In the genomic region with DNA sequence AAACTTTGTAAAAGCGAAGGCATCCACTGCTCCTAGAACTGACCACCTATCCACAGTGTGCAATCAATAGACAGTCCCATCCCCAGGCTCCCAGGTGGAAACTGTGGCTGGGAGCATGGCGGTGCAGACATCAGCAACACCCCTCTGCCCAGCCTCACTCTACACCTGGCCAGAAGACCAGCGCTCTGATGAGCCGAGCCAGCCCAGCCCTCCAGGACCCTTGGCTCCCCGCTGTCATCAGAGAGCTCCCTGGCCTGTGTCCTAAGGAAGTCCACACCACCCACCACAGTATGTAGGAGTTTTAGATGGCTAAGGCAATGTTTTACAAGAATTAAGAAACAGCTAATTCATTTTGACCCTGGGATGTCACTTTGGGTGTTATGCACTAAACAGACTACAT, we compare ENCODE assay signal across 23 cellular contexts.
"Had no signal": no experiment of that assay in that cellular context is flagged by ENCODE, and none has a peak within 500 bp of the region (broad histone marks: within the 10 kb centered on the region; RNA-seq: fewer than 3 reads in every experiment).

No MANE protein-coding gene starts in this region.

- FAIRE-seq: HepG2, RCC 7860 had no signal

- H3K4me1 ChIP-seq: SJSA1 had no signal

- H3K9me3 ChIP-seq: MG63, SJSA1 had no signal

- H3K27ac ChIP-seq: SJSA1, SK-N-MC had no signal

- ATAC-seq: HepG2 had no signal

- H3K4me3 ChIP-seq: MG63, SJSA1, SK-N-MC had no signal

- H3K27me3 ChIP-seq: MG63, SJSA1 had no signal

- DNase-seq: IMR-90, Karpas-422, KG1, MG63, NCI-H1092, NCI-H1105 treated with DMSO at 0.1 percent for 48 hours, NCI-H1417 treated with DMSO at 0.1 percent for 48 hours, NCI-H146, NCI-H1694 treated with DMSO at 0.1 percent for 48 hours, NCI-H1930, NCI-H2081, NCI-H2107, NCI-H2227 treated with DMSO at 0.1 percent for 48 hours, NCI-H524 treated with DMSO at 0.1 percent for 48 hours, NCI-H69, NCI-H774, Right ventricle myocardium superior, RPMI8226, SIG-M5 had no signal
